In genomic region chr2:131498321-131498973, GRCh38 we compare ENCODE assay signal across 12 cellular contexts. TPM values are rescaled to one million over a fixed set of nuclear protein-coding genes. Genes with fewer than 3 reads are reported as not detected.
DNase-seq lines count a peak whose midpoint lies in the region; ATAC-seq and FAIRE-seq lines count a peak whose summit lies in the region.
"Not testable (repeated sequence)": the region's sequence is repeated elsewhere in the genome, so short reads cannot be mapped to it uniquely, and the experiment has no call there.
"Had no signal": no experiment of that assay in that cellular context is flagged by ENCODE, and none has a peak within 500 bp of the region (broad histone marks: within the 10 kb centered on the region; RNA-seq: fewer than 3 reads in every experiment).

No MANE protein-coding gene starts in this region.

- peaks cover 35% of the 10 kb centered on the region for H3K4me1 Mint-ChIP-seq in activated naive CD4-positive, alpha-beta T cell treated with anti-CD3 and anti-CD28 coated beads for 36 hours (ENCODE audit: low read depth)

- H3K4me3 Mint-ChIP-seq in activated naive CD4-positive, alpha-beta T cell treated with anti-CD3 and anti-CD28 coated beads for 36 hours, result not testable (repeated sequence)

- intact Hi-C loops in activated naive CD4-positive, alpha-beta T cell treated with anti-CD3 and anti-CD28 coated beads for 36 hours (cut with micrococcal nuclease), result loop anchor here (10.0 kb wide), 1 partner anchor 1124 kb away; no protein-coding TSS in a partner anchor
- intact Hi-C loops in Right ventricle myocardium inferior (cut with DNase I), result not testable (repeated sequence)

- CTCF ChIA-PET in activated naive CD4-positive, alpha-beta T cell treated with anti-CD3 and anti-CD28 coated beads for 36 hours (lab: Charles Lee), result not testable (repeated sequence)

- peaks cover 16% of the 10 kb centered on the region for H3K36me3 Mint-ChIP-seq in activated naive CD4-positive, alpha-beta T cell treated with anti-CD3 and anti-CD28 coated beads for 36 hours (ENCODE audit: low read depth)

- ATAC-seq in GM18499 (IDR thresholded peaks at IDR 0.05; ENCODE audit: insufficient read depth, unreplicated experiment) (peak; percentile 94), GM19463 (IDR thresholded peaks at IDR 0.05; ENCODE audit: unreplicated experiment) (peak; percentile 95), HG02678 (IDR thresholded peaks at IDR 0.05; ENCODE audit: unreplicated experiment) (peak; percentile 93), HG03196 (IDR thresholded peaks at IDR 0.05; ENCODE audit: unreplicated experiment) (peak; percentile 80), Right ventricle myocardium inferior (peak; percentile 65)

- H3K27ac Mint-ChIP-seq in activated naive CD4-positive, alpha-beta T cell treated with anti-CD3 and anti-CD28 coated beads for 36 hours, result peak overlapping the region; percentile 4

- DNase-seq in RCC 7860 (ENCODE audit: low spot score), result peak; percentile 19
- DNase-seq in activated naive CD4-positive, alpha-beta T cell treated with anti-CD3 and anti-CD28 coated beads for 36 hours, result peak; percentile 26
- DNase-seq in Right ventricle myocardium inferior (ENCODE audit: missing footprints), result peak; percentile 9
- peak; percentile 17 to 34 for DNase-seq in stimulated activated CD8-positive, alpha-beta memory T cell treated with anti-CD3 and anti-CD28 coated beads, Interleukin-7, amount 100 ng/mL, for 48 hours (ENCODE audit: extremely low read depth in 1 of 2, low read depth in 1 of 2)

- FAIRE-seq in RCC 7860 (lab: Jason Lieb, UNC), result not testable (repeated sequence)

- not testable (repeated sequence) for H3K27me3 Mint-ChIP-seq in activated naive CD4-positive, alpha-beta T cell treated with anti-CD3 and anti-CD28 coated beads for 36 hours (ENCODE audit: low read depth)

- not testable (repeated sequence) for H3K9me3 Mint-ChIP-seq in activated naive CD4-positive, alpha-beta T cell treated with anti-CD3 and anti-CD28 coated beads for 36 hours

RNA-seq across cellular contexts. Expression of gene MZT2A, which starts 6.2 kb away (rescaled TPM):
- 100 to 1,000 TPM; 230 to 231 TPM for total RNA-seq in activated naive CD4-positive, alpha-beta T cell treated with anti-CD3 and anti-CD28 coated beads for 36 hours
- total RNA-seq in Right ventricle myocardium inferior, result 401 TPM

RNA-seq across cellular contexts. Expression of gene TUBA3D, which starts 22.5 kb away (rescaled TPM):
- not detected for total RNA-seq in activated naive CD4-positive, alpha-beta T cell treated with anti-CD3 and anti-CD28 coated beads for 36 hours
- 138 TPM for total RNA-seq in Right ventricle myocardium inferior
- total RNA-seq: glomerular endothelial cell; MCF 10A; naive thymus-derived CD4-positive, alpha-beta T cell; temporal lobe had no signal

RNA-seq across cellular contexts. Expression of gene CCDC74A, which starts 29.2 kb away (rescaled TPM):
- 1 to 10 TPM; 6.8 to 7.1 TPM for total RNA-seq in activated naive CD4-positive, alpha-beta T cell treated with anti-CD3 and anti-CD28 coated beads for 36 hours
- total RNA-seq in Right ventricle myocardium inferior, result 0.65 TPM

Comparison
In these comparisons a context has a peak if more than half of its experiments do, and no peak if none do; other contexts are left out.
1. Peak in every context shown above with its lines: DNase-seq and ATAC-seq.
2. RNA of gene TUBA3D, which starts 22.5 kb away (total RNA-seq): 138 TPM in Right ventricle myocardium inferior (single experiment); not detected in activated naive CD4-positive, alpha-beta T cell treated with anti-CD3 and anti-CD28 coated beads for 36 hours; every median in the first group is over 100 times any median in the second.